Comparison of ENCODE assay signal across 8 cellular contexts in genomic region chr16:679808-680624, GRCh38. TPM values are rescaled to one million over a fixed set of nuclear protein-coding genes. Genes with fewer than 3 reads are reported as not detected.
DNase-seq lines count a peak whose midpoint lies in the region; ATAC-seq and TF ChIP-seq lines count a peak whose summit lies in the region.

Gene STUB1 (plus strand): TSS chr16:680410. CDS start chr16:680526, 116 bp downstream.

- POLR2A ChIA-PET in activated CD4-positive, alpha-beta T cell treated with anti-CD3 and anti-CD28 coated beads for 36 hours (lab: Charles Lee): interaction anchor here (1.0 kb wide), 1 partner anchor 740 kb away, joined by 3 read pairs; the partner anchor contains the start of gene UQCC4

- CTCF ChIA-PET in activated CD4-positive, alpha-beta T cell treated with anti-CD3 and anti-CD28 coated beads for 36 hours (lab: Charles Lee): no interaction called here

- ATAC-seq in HG02943 (IDR thresholded peaks at IDR 0.05; ENCODE audit: low read depth, unreplicated experiment): peak; percentile 35
- peak; percentile 52 for ATAC-seq in activated CD4-positive, alpha-beta T cell treated with anti-CD3 and anti-CD28 coated beads for 36 hours
- no peak for ATAC-seq in GM18873 (IDR thresholded peaks at IDR 0.05; ENCODE audit: low FRiP score, unreplicated experiment)

- no peak for TF ChIP-seq CTCF in GM12864 (IDR thresholded peaks at IDR 0.05; ENCODE audit: low read depth, low read length, missing control alignments)

- H3K36me3 Mint-ChIP-seq in activated CD4-positive, alpha-beta T cell treated with anti-CD3 and anti-CD28 coated beads for 36 hours (ENCODE audit: low read depth): peaks cover 21% of the 10 kb centered on the region

- peaks cover 2% of the 10 kb centered on the region for H3K27me3 Mint-ChIP-seq in activated CD4-positive, alpha-beta T cell treated with anti-CD3 and anti-CD28 coated beads for 36 hours

- H3K27ac Mint-ChIP-seq in activated CD4-positive, alpha-beta T cell treated with anti-CD3 and anti-CD28 coated beads for 36 hours: peak within 1 kb of the TSS; percentile 73

- H3K9me3 Mint-ChIP-seq in activated CD4-positive, alpha-beta T cell treated with anti-CD3 and anti-CD28 coated beads for 36 hours (ENCODE audit: low read depth): no peaks in the 10 kb centered on the region

- peak within 1 kb of the TSS; percentile 76 for H3K4me3 Mint-ChIP-seq in activated CD4-positive, alpha-beta T cell treated with anti-CD3 and anti-CD28 coated beads for 36 hours

- H3K4me3 ChIP-seq in GM12864 (ENCODE audit: low read depth, low read length): peak within 1 kb of the TSS; percentile 73

- intact Hi-C loops in activated CD4-positive, alpha-beta T cell treated with anti-CD3 and anti-CD28 coated beads for 36 hours (cut with DNase I, micrococcal nuclease): loop anchor here (1.0 to 5.0 kb wide), 16 partner anchors 10 to 1092 kb away; partner anchors contain the start of genes METTL26 (in 2 of the 2), ANTKMT (in 1 of the 2), AXIN1 (in 1 of the 2) and CAPN15 (in 1 of the 2)

- DNase-seq in GM12864 (ENCODE audit: low read depth) (peak; percentile 34), NCI-H345 (lab: John Stamatoyannopoulos, UW) (peak; percentile 91), cerebellum (ENCODE audit: low spot score) (peak; percentile 91), kidney glomerular epithelial cell (lab: John Stamatoyannopoulos, UW) (peak; percentile 58)
- peak; percentile 96 for DNase-seq in activated CD4-positive, alpha-beta T cell treated with anti-CD3 and anti-CD28 coated beads for 36 hours
- peak; percentile 79 to 85 for DNase-seq in stimulated activated CD4-positive, alpha-beta T cell treated with anti-CD3 and anti-CD28 coated beads, Interleukin-15, amount 100 ng/mL, for 1 hour (ENCODE audit: low read depth in 1 of 2, low spot score in 1 of 2)

- peaks cover 37% of the 10 kb centered on the region for H3K4me1 Mint-ChIP-seq in activated CD4-positive, alpha-beta T cell treated with anti-CD3 and anti-CD28 coated beads for 36 hours

RNA-seq across cellular contexts. Expression of gene STUB1, which starts in this region (rescaled TPM):
- total RNA-seq in activated CD4-positive, alpha-beta T cell treated with anti-CD3 and anti-CD28 coated beads for 36 hours: 10 to 100 TPM; 61.1 to 67.0 TPM
- 25.9 TPM for total RNA-seq in cerebellum

Comparison
In these comparisons a context has a peak if more than half of its experiments do, and no peak if none do; other contexts are left out.
1. DNase-seq: peak in every context shown above with its lines; median percentile 96 in activated CD4-positive, alpha-beta T cell treated with anti-CD3 and anti-CD28 coated beads for 36 hours; 91 in NCI-H345; 91 in cerebellum; 82 in stimulated activated CD4-positive, alpha-beta T cell treated with anti-CD3 and anti-CD28 coated beads, Interleukin-15, amount 100 ng/mL, for 1 hour; 58 in kidney glomerular epithelial cell; 34 in GM12864.